In genomic region chr17:79045830-79046500, GRCh38 we compare ENCODE assay signal across 8 cellular contexts. TPM values are rescaled to one million over a fixed set of nuclear protein-coding genes. Genes with fewer than 3 reads are reported as not detected.
DNase-seq lines count a peak whose midpoint lies in the region; ATAC-seq and TF ChIP-seq lines count a peak whose summit lies in the region.

No MANE protein-coding gene starts in this region.

- POLR2A ChIA-PET in activated B cell treated with CpG ODN at 0.5 μM for 24 hours (lab: Charles Lee), result no interaction called here

- no peak overlapping the region for H3K4me3 Mint-ChIP-seq in activated B cell treated with CpG ODN at 0.5 μM for 24 hours

- no peak overlapping the region for H3K27ac Mint-ChIP-seq in activated B cell treated with CpG ODN at 0.5 μM for 24 hours

- no peaks in the 10 kb centered on the region for H3K4me1 Mint-ChIP-seq in activated B cell treated with CpG ODN at 0.5 μM for 24 hours

- peak; percentile 89 for TF ChIP-seq CTCF in activated B cell treated with CpG ODN at 0.5 μM for 24 hours (IDR thresholded peaks at IDR 0.05)
- peak; percentile 98 for TF ChIP-seq CTCF in cardiac fibroblast (IDR thresholded peaks at IDR 0.05; ENCODE audit: low read depth, low read length)

- intact Hi-C loops in activated B cell treated with CpG ODN at 0.5 μM for 24 hours (cut with micrococcal nuclease), result loop anchor here (1.0 kb wide), 2 partner anchors 36 to 346 kb away; no protein-coding TSS in a partner anchor

- CTCF ChIA-PET in activated B cell treated with CpG ODN at 0.5 μM for 24 hours (lab: Charles Lee), result interaction anchor here (0.7 to 2.9 kb wide), 6 partner anchors 9 to 365 kb away, joined by 3 to 19 read pairs (median 4); partner anchors contain the start of gene ENGASE

- peak; percentile 17 for DNase-seq in NK-92 treated with Interleukin-12 subunit alpha and Interleukin-12 subunit beta, amount 100 ng/mL, for 24 hours (lab: John Stamatoyannopoulos, UW)
- DNase-seq in NK-92 (lab: John Stamatoyannopoulos, UW; ENCODE audit: unreplicated experiment) (no peak), NCI-H2196 (lab: John Stamatoyannopoulos, UW; ENCODE audit: unreplicated experiment) (peak; percentile 85), activated B cell treated with CpG ODN at 0.5 μM for 24 hours (peak; percentile 55), cardiac fibroblast (ENCODE audit: low read depth in 2 of 2) (peak; percentile 84), kidney glomerular epithelial cell (lab: John Stamatoyannopoulos, UW) (peak; percentile 21), KG1 (lab: John Stamatoyannopoulos, UW) (no peak)
- peak; percentile 71 to 75 for DNase-seq in stimulated activated CD4-positive, alpha-beta T cell treated with anti-CD3 and anti-CD28 coated beads, Interleukin-2, amount 100 ng/mL, for 24 hours

- H3K27me3 Mint-ChIP-seq in activated B cell treated with CpG ODN at 0.5 μM for 24 hours, result peaks cover 33% of the 10 kb centered on the region

- no peaks in the 10 kb centered on the region for H3K9me3 Mint-ChIP-seq in activated B cell treated with CpG ODN at 0.5 μM for 24 hours

- ATAC-seq in activated B cell treated with CpG ODN at 0.5 μM for 24 hours (ENCODE audit: low read depth), result peak; percentile 87

- no peak overlapping the region for H3K4me3 ChIP-seq in cardiac fibroblast (replicated peaks in 1 of 2; ENCODE audit: low read depth in 2 of 2, low read length in 2 of 2)

- H3K36me3 Mint-ChIP-seq in activated B cell treated with CpG ODN at 0.5 μM for 24 hours (ENCODE audit: low read depth), result no peaks in the 10 kb centered on the region

RNA-seq across cellular contexts. Expression of gene C1QTNF1, which starts 22.0 kb away (rescaled TPM):
- not detected in 2 replicates for total RNA-seq in activated B cell treated with CpG ODN at 0.5 μM for 24 hours

RNA-seq across cellular contexts. Expression of gene ENGASE, which starts 28.7 kb away (rescaled TPM):
- 55.0 and 60.1 TPM in 2 replicates for total RNA-seq in activated B cell treated with CpG ODN at 0.5 μM for 24 hours

RNA-seq across cellular contexts. Expression of gene CANT1, which starts 36.4 kb away (rescaled TPM):
- total RNA-seq in activated B cell treated with CpG ODN at 0.5 μM for 24 hours, result 39.3 and 44.6 TPM in 2 replicates

Comparison
In these comparisons a context has a peak if more than half of its experiments do, and no peak if none do; other contexts are left out.
1. DNase-seq: peak in NK-92 treated with Interleukin-12 subunit alpha and Interleukin-12 subunit beta, amount 100 ng/mL, for 24 hours (single experiment), NCI-H2196 (single experiment), activated B cell treated with CpG ODN at 0.5 μM for 24 hours (single experiment), cardiac fibroblast (2 of 2), kidney glomerular epithelial cell (single experiment) and stimulated activated CD4-positive, alpha-beta T cell treated with anti-CD3 and anti-CD28 coated beads, Interleukin-2, amount 100 ng/mL, for 24 hours (2 of 2); none in NK-92 (single experiment) and KG1 (single experiment).